ENCODE assay signal across 14 cellular contexts in genomic region chr12:81705586-81705985, GRCh38. TPM values are rescaled to one million over a fixed set of nuclear protein-coding genes. Genes with fewer than 3 reads are reported as not detected.
DNase-seq lines count a peak whose midpoint lies in the region; ATAC-seq and TF ChIP-seq lines count a peak whose summit lies in the region.
"Had no signal": no experiment of that assay in that cellular context is flagged by ENCODE, and none has a peak within 500 bp of the region (broad histone marks: within the 10 kb centered on the region; RNA-seq: fewer than 3 reads in every experiment).

No MANE protein-coding gene starts in this region.

- DNase-seq in HCEC 1CT, result peak; percentile 30
- no peak for DNase-seq in RWPE2 (ENCODE audit: low spot score)
- DNase-seq in epithelial cell of esophagus (ENCODE audit: low read depth), result peak; percentile 4
- DNase-seq in stromal cell of bone marrow (ENCODE audit: low read depth), result peak; percentile 10
- no peak for DNase-seq in iPS-NIHi11 (ENCODE audit: low spot score)
- no peak for DNase-seq in NCI-H446 treated with DMSO at 0.1 percent for 48 hours (lab: John Stamatoyannopoulos, UW)
- no peak for DNase-seq in mucosa of gallbladder (ENCODE audit: low spot score)
- DNase-seq: ACHN; CD4-positive, CD25-positive, alpha-beta regulatory T cell; DMS79 had no signal

- no peak overlapping the region for H3K4me3 ChIP-seq in RWPE2 (ENCODE audit: severe bottlenecking)
- no peak overlapping the region for H3K4me3 ChIP-seq in epithelial cell of esophagus (ENCODE audit: low read length)
- H3K4me3 ChIP-seq: BLaER1 treated with 17β-estradiol and CSF1 and Interleukin-3, amounts not matched to agents 10 nM and 100 nM had no signal

- ATAC-seq in RWPE2 (ENCODE audit: low read depth), result peak; percentile 62
- ATAC-seq: HCT116 had no signal

- H3K36me3 ChIP-seq in RWPE2 (ENCODE audit: low read depth), result no peaks in the 10 kb centered on the region
- H3K36me3 ChIP-seq: BLaER1 treated with 17β-estradiol and CSF1 and Interleukin-3, amounts not matched to agents 10 nM and 100 nM had no signal

- TF ChIP-seq CTCF in RWPE2 (IDR thresholded peaks at IDR 0.05; ENCODE audit: poor library complexity, severe bottlenecking) (no peak), epithelial cell of esophagus (IDR thresholded peaks at IDR 0.05; ENCODE audit: insufficient read depth, low read depth, low read length, missing control alignments) (no peak)

- no peaks in the 10 kb centered on the region for H3K27me3 ChIP-seq in RWPE2 (ENCODE audit: insufficient read depth, poor library complexity, severe bottlenecking)
- H3K27me3 ChIP-seq: BLaER1 treated with 17β-estradiol and CSF1 and Interleukin-3, amounts not matched to agents 10 nM and 100 nM had no signal

- H3K4me1 ChIP-seq in RWPE2 (ENCODE audit: insufficient read depth, poor library complexity, severe bottlenecking), result no peaks in the 10 kb centered on the region
- H3K4me1 ChIP-seq: BLaER1 treated with 17β-estradiol and CSF1 and Interleukin-3, amounts not matched to agents 10 nM and 100 nM had no signal

- H3K27ac ChIP-seq in RWPE2 (ENCODE audit: poor library complexity, severe bottlenecking), result peak overlapping the region; percentile 51
- H3K27ac ChIP-seq: BLaER1 treated with 17β-estradiol and CSF1 and Interleukin-3, amounts not matched to agents 10 nM and 100 nM had no signal

- H3K9me3 ChIP-seq in RWPE2 (ENCODE audit: severe bottlenecking), result no peaks in the 10 kb centered on the region

RNA-seq across cellular contexts. Expression of gene PPFIA2, which starts 53.6 kb away (rescaled TPM):
- total RNA-seq in mucosa of gallbladder, result 2.6 TPM
- total RNA-seq: CD4-positive, CD25-positive, alpha-beta regulatory T cell; G401; HT-29 had no signal

Comparison
In these comparisons a context has a peak if more than half of its experiments do, and no peak if none do; other contexts are left out.
1. DNase-seq: peak in HCEC 1CT (single experiment), epithelial cell of esophagus (single experiment) and stromal cell of bone marrow (single experiment); none in RWPE2 (single experiment), iPS-NIHi11 (single experiment), NCI-H446 treated with DMSO at 0.1 percent for 48 hours (single experiment) and mucosa of gallbladder (single experiment).